ENCODE assay signal across 1 cellular context in genomic region chr12:112125250-112125999, GRCh38.
TF ChIP-seq lines count a peak whose summit lies in the region.

TSS of gene TRAFD1 (plus strand) at chr12:112125560. CDS start at chr12:112130523, 4,963 bp downstream.

TF ChIP-seq in HepG2, 621 proteins besides CTCF, POLR2A, EP300 and RAD21 (continued from another document and continues in another):
- TF ChIP-seq ZNF407 (CRISPR knock-in tag; IDR thresholded peaks at IDR 0.05; ENCODE audit: not compliant biosample characterization): no peak
- TF ChIP-seq ZSCAN22 (CRISPR knock-in tag; IDR thresholded peaks at IDR 0.05): peak; percentile 100
- peak; percentile 69 for TF ChIP-seq MAX (IDR thresholded peaks at IDR 0.05)
- peak; percentile 63; the same call in 1 of the 2 replicates for TF ChIP-seq TARDBP (CRISPR knock-in tag; IDR thresholded peaks at IDR 0.05)
- peak; percentile 81; the same call in 1 of the 2 replicates for TF ChIP-seq ZSCAN30 (CRISPR knock-in tag; IDR thresholded peaks at IDR 0.05)
- no peak for TF ChIP-seq SCMH1 (CRISPR knock-in tag; IDR thresholded peaks at IDR 0.05; ENCODE audit: borderline replicate concordance)
- no peak for TF ChIP-seq NFE2L2 (IDR thresholded peaks at IDR 0.05; ENCODE audit: low read length)
- TF ChIP-seq ZNF781 (CRISPR knock-in tag; IDR thresholded peaks at IDR 0.05; ENCODE audit: borderline replicate concordance, not compliant biosample characterization): peak; percentile 50
- peak; percentile 69; the same call in 1 of the 2 replicates for TF ChIP-seq PAX8 (CRISPR knock-in tag; IDR thresholded peaks at IDR 0.05; ENCODE audit: borderline replicate concordance)
- no peak for TF ChIP-seq ELK4 (CRISPR knock-in tag; IDR thresholded peaks at IDR 0.05; ENCODE audit: borderline replicate concordance)
- no peak for TF ChIP-seq SRF (IDR thresholded peaks at IDR 0.05; ENCODE audit: low read depth, low read length)
- TF ChIP-seq CREBL2 (CRISPR knock-in tag; IDR thresholded peaks at IDR 0.05; ENCODE audit: borderline replicate concordance): no peak
- TF ChIP-seq ZFP90 (CRISPR knock-in tag; IDR thresholded peaks at IDR 0.05; ENCODE audit: borderline replicate concordance): peak; percentile 83
- no peak for TF ChIP-seq TCF12 (IDR thresholded peaks at IDR 0.05)
- TF ChIP-seq TCF12 (CRISPR knock-in tag; IDR thresholded peaks at IDR 0.05): no peak
- TF ChIP-seq ATAD3A (CRISPR knock-in tag; IDR thresholded peaks at IDR 0.05): no peak
- peak; percentile 83; the same call in 1 of the 2 replicates for TF ChIP-seq ZNF274 (CRISPR knock-in tag; IDR thresholded peaks at IDR 0.05)
- TF ChIP-seq ZNF879 (CRISPR knock-in tag; IDR thresholded peaks at IDR 0.05): no peak
- no peak for TF ChIP-seq E2F5 (CRISPR knock-in tag; conservative IDR thresholded peaks at IDR 0.05)
- peak; percentile 47; the same call in 1 of the 2 replicates for TF ChIP-seq GATAD1 (CRISPR knock-in tag; IDR thresholded peaks at IDR 0.05)
- peak; percentile 73; the same call in 1 of the 2 replicates for TF ChIP-seq MEIS1 (CRISPR knock-in tag; IDR thresholded peaks at IDR 0.05; ENCODE audit: borderline replicate concordance)
- no peak for TF ChIP-seq NR1H2 (CRISPR knock-in tag; IDR thresholded peaks at IDR 0.05; ENCODE audit: borderline replicate concordance, low read depth)
- no peak for TF ChIP-seq RARA (CRISPR knock-in tag; IDR thresholded peaks at IDR 0.05)
- TF ChIP-seq NCOA2 (CRISPR knock-in tag; IDR thresholded peaks at IDR 0.05): no peak
- peak; percentile 65; the same call in 1 of the 2 replicates for TF ChIP-seq NFE2L1 (CRISPR knock-in tag; IDR thresholded peaks at IDR 0.05; ENCODE audit: borderline replicate concordance)
- TF ChIP-seq ZNF563 (CRISPR knock-in tag; IDR thresholded peaks at IDR 0.05): peak; percentile 78
- TF ChIP-seq ZMYM2 (CRISPR knock-in tag; IDR thresholded peaks at IDR 0.05): no peak
- no peak for TF ChIP-seq ZNF124 (CRISPR knock-in tag; IDR thresholded peaks at IDR 0.05)
- TF ChIP-seq ZBTB39 (CRISPR knock-in tag; IDR thresholded peaks at IDR 0.05): no peak
- no peak for TF ChIP-seq EHMT2 (IDR thresholded peaks at IDR 0.05; ENCODE audit: borderline replicate concordance, low read depth, low read length)
- TF ChIP-seq ZBED4 (CRISPR knock-in tag; IDR thresholded peaks at IDR 0.05; ENCODE audit: borderline replicate concordance): no peak
- no peak for TF ChIP-seq PRDM10 (CRISPR knock-in tag; IDR thresholded peaks at IDR 0.05; ENCODE audit: low read depth)
- no peak for TF ChIP-seq ZNF17 (CRISPR knock-in tag; IDR thresholded peaks at IDR 0.05)
- no peak; the same call in 1 of the 2 replicates for TF ChIP-seq GLI4 (CRISPR knock-in tag; IDR thresholded peaks at IDR 0.05; ENCODE audit: borderline replicate concordance)
- TF ChIP-seq NFKBIZ (CRISPR knock-in tag; IDR thresholded peaks at IDR 0.05): no peak
- TF ChIP-seq CBX2 (IDR thresholded peaks at IDR 0.05; ENCODE audit: low read depth, low read length): no peak
- no peak for TF ChIP-seq CBX2 (CRISPR knock-in tag; IDR thresholded peaks at IDR 0.05; ENCODE audit: low read depth)
- peak; percentile 47; the same call in 1 of the 2 replicates for TF ChIP-seq ZNF556 (CRISPR knock-in tag; IDR thresholded peaks at IDR 0.05; ENCODE audit: borderline replicate concordance)
- no peak for TF ChIP-seq BHLHE40 (IDR thresholded peaks at IDR 0.05; ENCODE audit: low read length)
- TF ChIP-seq ZNF580 (CRISPR knock-in tag; IDR thresholded peaks at IDR 0.05; ENCODE audit: borderline replicate concordance, low read depth): no peak
- TF ChIP-seq ZNF234 (CRISPR knock-in tag; conservative IDR thresholded peaks at IDR 0.05): no peak
